1 cellular context compared by ENCODE assay signal in the genomic region with DNA sequence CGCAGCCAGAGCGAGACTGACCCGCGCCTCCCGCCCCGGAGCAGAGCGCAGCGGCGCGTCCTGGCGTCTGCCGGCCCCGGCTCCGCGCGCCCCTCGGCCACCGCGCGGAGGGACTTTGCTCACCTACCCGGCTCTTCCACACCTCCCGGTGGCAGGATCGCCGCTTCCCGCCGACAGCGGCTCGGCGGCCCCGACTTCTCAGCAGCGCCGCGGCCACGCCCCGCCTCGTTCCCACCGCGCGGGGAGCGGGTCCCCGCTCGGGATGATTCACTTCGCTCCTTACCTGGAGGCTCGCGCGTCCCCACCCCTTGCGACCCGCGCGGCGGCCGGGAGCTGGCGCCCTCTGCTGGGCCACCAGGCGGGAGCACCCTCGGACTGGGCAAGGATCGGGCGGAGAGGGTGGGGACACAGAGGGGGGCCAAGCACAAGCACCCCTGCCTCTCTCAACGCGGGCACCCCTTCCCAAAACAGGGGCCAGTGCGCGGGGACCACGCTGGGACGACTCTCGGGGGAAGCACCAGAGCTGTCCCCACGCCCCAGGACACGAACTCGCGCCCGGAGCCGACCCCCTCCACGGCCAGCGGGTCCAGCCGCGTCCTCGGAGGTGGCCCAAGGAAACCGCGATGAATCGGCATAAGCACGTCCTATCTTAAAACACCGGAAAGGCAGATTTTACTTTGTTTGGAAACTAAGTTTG.
TF ChIP-seq lines count a peak whose summit lies in the region.

No MANE protein-coding gene starts in this region.

TF ChIP-seq in WTC11, 78 proteins besides CTCF, POLR2A, EP300 and RAD21 (continued from another document and continues in another):
- TF ChIP-seq, protein P1, sequence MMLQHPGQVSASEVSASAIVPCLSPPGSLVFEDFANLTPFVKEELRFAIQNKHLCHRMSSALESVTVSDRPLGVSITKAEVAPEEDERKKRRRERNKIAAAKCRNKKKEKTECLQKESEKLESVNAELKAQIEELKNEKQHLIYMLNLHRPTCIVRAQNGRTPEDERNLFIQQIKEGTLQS (CRISPR knock-in tag; conservative IDR thresholded peaks at IDR 0.05) = no peak
- TF ChIP-seq, protein P2, sequence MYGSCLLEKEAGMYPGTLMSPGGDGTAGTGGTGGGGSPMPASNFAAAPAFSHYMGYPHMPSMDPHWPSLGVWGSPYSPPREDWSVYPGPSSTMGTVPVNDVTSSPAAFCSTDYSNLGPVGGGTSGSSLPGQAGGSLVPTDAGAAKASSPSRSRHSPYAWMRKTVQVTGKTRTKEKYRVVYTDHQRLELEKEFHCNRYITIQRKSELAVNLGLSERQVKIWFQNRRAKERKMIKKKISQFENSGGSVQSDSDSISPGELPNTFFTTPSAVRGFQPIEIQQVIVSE (CRISPR knock-in tag; IDR thresholded peaks at IDR 0.05; ENCODE audit: borderline replicate concordance) = no peak
- TF ChIP-seq HMGA2 (CRISPR knock-in tag; IDR thresholded peaks at IDR 0.05) = no peak
- TF ChIP-seq NFE2L1 (CRISPR knock-in tag; IDR thresholded peaks at IDR 0.05) = no peak
- TF ChIP-seq PRRX2 (CRISPR knock-in tag; IDR thresholded peaks at IDR 0.05) = no peak
- no peak for TF ChIP-seq ZNF423 (CRISPR knock-in tag; IDR thresholded peaks at IDR 0.05)
- TF ChIP-seq RELA (CRISPR knock-in tag; IDR thresholded peaks at IDR 0.05; ENCODE audit: borderline replicate concordance) = no peak
- TF ChIP-seq, protein P3, sequence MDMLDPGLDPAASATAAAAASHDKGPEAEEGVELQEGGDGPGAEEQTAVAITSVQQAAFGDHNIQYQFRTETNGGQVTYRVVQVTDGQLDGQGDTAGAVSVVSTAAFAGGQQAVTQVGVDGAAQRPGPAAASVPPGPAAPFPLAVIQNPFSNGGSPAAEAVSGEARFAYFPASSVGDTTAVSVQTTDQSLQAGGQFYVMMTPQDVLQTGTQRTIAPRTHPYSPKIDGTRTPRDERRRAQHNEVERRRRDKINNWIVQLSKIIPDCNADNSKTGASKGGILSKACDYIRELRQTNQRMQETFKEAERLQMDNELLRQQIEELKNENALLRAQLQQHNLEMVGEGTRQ (CRISPR knock-in tag; IDR thresholded peaks at IDR 0.05) = peak; percentile 38
- TF ChIP-seq TCF7 (CRISPR knock-in tag; IDR thresholded peaks at IDR 0.05; ENCODE audit: low read depth) = no peak
- TF ChIP-seq, protein P4, sequence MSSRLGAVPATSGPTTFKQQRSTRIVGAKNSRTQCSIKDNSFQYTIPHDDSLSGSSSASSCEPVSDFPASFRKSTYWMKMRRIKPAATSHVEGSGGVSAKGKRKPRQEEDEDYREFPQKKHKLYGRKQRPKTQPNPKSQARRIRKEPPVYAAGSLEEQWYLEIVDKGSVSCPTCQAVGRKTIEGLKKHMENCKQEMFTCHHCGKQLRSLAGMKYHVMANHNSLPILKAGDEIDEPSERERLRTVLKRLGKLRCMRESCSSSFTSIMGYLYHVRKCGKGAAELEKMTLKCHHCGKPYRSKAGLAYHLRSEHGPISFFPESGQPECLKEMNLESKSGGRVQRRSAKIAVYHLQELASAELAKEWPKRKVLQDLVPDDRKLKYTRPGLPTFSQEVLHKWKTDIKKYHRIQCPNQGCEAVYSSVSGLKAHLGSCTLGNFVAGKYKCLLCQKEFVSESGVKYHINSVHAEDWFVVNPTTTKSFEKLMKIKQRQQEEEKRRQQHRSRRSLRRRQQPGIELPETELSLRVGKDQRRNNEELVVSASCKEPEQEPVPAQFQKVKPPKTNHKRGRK (CRISPR knock-in tag; IDR thresholded peaks at IDR 0.05; ENCODE audit: borderline replicate concordance) = no peak
- TF ChIP-seq, protein P5, sequence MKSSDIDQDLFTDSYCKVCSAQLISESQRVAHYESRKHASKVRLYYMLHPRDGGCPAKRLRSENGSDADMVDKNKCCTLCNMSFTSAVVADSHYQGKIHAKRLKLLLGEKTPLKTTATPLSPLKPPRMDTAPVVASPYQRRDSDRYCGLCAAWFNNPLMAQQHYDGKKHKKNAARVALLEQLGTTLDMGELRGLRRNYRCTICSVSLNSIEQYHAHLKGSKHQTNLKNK (CRISPR knock-in tag; IDR thresholded peaks at IDR 0.05) = no peak
- TF ChIP-seq CREM (CRISPR knock-in tag; IDR thresholded peaks at IDR 0.05) = no peak
- TF ChIP-seq CBFB (CRISPR knock-in tag; IDR thresholded peaks at IDR 0.05; ENCODE audit: low read depth) = no peak
- TF ChIP-seq, protein P6, sequence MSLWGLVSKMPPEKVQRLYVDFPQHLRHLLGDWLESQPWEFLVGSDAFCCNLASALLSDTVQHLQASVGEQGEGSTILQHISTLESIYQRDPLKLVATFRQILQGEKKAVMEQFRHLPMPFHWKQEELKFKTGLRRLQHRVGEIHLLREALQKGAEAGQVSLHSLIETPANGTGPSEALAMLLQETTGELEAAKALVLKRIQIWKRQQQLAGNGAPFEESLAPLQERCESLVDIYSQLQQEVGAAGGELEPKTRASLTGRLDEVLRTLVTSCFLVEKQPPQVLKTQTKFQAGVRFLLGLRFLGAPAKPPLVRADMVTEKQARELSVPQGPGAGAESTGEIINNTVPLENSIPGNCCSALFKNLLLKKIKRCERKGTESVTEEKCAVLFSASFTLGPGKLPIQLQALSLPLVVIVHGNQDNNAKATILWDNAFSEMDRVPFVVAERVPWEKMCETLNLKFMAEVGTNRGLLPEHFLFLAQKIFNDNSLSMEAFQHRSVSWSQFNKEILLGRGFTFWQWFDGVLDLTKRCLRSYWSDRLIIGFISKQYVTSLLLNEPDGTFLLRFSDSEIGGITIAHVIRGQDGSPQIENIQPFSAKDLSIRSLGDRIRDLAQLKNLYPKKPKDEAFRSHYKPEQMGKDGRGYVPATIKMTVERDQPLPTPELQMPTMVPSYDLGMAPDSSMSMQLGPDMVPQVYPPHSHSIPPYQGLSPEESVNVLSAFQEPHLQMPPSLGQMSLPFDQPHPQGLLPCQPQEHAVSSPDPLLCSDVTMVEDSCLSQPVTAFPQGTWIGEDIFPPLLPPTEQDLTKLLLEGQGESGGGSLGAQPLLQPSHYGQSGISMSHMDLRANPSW (CRISPR knock-in tag; conservative IDR thresholded peaks at IDR 0.05; ENCODE audit: low read depth) = no peak
- peak; percentile 53; the same call in 1 of the 2 replicates for TF ChIP-seq ZNF263 (CRISPR knock-in tag; IDR thresholded peaks at IDR 0.05; ENCODE audit: low read depth)
- TF ChIP-seq, protein P7, sequence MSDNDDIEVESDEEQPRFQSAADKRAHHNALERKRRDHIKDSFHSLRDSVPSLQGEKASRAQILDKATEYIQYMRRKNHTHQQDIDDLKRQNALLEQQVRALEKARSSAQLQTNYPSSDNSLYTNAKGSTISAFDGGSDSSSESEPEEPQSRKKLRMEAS (CRISPR knock-in tag; IDR thresholded peaks at IDR 0.05) = peak; percentile 48
- TF ChIP-seq, protein P8, sequence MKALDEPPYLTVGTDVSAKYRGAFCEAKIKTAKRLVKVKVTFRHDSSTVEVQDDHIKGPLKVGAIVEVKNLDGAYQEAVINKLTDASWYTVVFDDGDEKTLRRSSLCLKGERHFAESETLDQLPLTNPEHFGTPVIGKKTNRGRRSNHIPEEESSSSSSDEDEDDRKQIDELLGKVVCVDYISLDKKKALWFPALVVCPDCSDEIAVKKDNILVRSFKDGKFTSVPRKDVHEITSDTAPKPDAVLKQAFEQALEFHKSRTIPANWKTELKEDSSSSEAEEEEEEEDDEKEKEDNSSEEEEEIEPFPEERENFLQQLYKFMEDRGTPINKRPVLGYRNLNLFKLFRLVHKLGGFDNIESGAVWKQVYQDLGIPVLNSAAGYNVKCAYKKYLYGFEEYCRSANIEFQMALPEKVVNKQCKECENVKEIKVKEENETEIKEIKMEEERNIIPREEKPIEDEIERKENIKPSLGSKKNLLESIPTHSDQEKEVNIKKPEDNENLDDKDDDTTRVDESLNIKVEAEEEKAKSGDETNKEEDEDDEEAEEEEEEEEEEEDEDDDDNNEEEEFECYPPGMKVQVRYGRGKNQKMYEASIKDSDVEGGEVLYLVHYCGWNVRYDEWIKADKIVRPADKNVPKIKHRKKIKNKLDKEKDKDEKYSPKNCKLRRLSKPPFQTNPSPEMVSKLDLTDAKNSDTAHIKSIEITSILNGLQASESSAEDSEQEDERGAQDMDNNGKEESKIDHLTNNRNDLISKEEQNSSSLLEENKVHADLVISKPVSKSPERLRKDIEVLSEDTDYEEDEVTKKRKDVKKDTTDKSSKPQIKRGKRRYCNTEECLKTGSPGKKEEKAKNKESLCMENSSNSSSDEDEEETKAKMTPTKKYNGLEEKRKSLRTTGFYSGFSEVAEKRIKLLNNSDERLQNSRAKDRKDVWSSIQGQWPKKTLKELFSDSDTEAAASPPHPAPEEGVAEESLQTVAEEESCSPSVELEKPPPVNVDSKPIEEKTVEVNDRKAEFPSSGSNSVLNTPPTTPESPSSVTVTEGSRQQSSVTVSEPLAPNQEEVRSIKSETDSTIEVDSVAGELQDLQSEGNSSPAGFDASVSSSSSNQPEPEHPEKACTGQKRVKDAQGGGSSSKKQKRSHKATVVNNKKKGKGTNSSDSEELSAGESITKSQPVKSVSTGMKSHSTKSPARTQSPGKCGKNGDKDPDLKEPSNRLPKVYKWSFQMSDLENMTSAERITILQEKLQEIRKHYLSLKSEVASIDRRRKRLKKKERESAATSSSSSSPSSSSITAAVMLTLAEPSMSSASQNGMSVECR (CRISPR knock-in tag; IDR thresholded peaks at IDR 0.05; ENCODE audit: borderline replicate concordance) = 0 out of 2 replicates have a peak, but pooled peaks have one; percentile 67
- no peak for TF ChIP-seq ZNF671 (CRISPR knock-in tag; IDR thresholded peaks at IDR 0.05)
- TF ChIP-seq, protein P9, sequence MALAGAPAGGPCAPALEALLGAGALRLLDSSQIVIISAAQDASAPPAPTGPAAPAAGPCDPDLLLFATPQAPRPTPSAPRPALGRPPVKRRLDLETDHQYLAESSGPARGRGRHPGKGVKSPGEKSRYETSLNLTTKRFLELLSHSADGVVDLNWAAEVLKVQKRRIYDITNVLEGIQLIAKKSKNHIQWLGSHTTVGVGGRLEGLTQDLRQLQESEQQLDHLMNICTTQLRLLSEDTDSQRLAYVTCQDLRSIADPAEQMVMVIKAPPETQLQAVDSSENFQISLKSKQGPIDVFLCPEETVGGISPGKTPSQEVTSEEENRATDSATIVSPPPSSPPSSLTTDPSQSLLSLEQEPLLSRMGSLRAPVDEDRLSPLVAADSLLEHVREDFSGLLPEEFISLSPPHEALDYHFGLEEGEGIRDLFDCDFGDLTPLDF (CRISPR knock-in tag; IDR thresholded peaks at IDR 0.05) = no peak
- no peak for TF ChIP-seq ZNF317 (CRISPR knock-in tag; IDR thresholded peaks at IDR 0.05; ENCODE audit: borderline replicate concordance, low read depth)
- no peak for TF ChIP-seq NR3C1 (CRISPR knock-in tag; conservative IDR thresholded peaks at IDR 0.05; ENCODE audit: low read depth)
- TF ChIP-seq, protein P10, sequence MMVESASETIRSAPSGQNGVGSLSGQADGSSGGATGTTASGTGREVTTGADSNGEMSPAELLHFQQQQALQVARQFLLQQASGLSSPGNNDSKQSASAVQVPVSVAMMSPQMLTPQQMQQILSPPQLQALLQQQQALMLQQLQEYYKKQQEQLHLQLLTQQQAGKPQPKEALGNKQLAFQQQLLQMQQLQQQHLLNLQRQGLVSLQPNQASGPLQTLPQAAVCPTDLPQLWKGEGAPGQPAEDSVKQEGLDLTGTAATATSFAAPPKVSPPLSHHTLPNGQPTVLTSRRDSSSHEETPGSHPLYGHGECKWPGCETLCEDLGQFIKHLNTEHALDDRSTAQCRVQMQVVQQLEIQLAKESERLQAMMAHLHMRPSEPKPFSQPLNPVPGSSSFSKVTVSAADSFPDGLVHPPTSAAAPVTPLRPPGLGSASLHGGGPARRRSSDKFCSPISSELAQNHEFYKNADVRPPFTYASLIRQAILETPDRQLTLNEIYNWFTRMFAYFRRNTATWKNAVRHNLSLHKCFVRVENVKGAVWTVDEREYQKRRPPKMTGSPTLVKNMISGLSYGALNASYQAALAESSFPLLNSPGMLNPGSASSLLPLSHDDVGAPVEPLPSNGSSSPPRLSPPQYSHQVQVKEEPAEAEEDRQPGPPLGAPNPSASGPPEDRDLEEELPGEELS (CRISPR knock-in tag; IDR thresholded peaks at IDR 0.05) = no peak
- no peak for TF ChIP-seq EMX1 (CRISPR knock-in tag; IDR thresholded peaks at IDR 0.05)
- TF ChIP-seq TP53 (CRISPR knock-in tag; IDR thresholded peaks at IDR 0.05) = no peak
- TF ChIP-seq NR2C2 (CRISPR knock-in tag; IDR thresholded peaks at IDR 0.05) = no peak; the same call in 1 of the 2 replicates
- no peak for TF ChIP-seq MXD4 (CRISPR knock-in tag; IDR thresholded peaks at IDR 0.05; ENCODE audit: borderline replicate concordance)
- TF ChIP-seq FOXJ3 (CRISPR knock-in tag; IDR thresholded peaks at IDR 0.05; ENCODE audit: borderline replicate concordance) = no peak
- TF ChIP-seq ZNF416 (CRISPR knock-in tag; IDR thresholded peaks at IDR 0.05) = no peak
- TF ChIP-seq NR1H2 (CRISPR knock-in tag; IDR thresholded peaks at IDR 0.05) = no peak
- TF ChIP-seq RORB (CRISPR knock-in tag; IDR thresholded peaks at IDR 0.05) = no peak
- TF ChIP-seq, protein P11, sequence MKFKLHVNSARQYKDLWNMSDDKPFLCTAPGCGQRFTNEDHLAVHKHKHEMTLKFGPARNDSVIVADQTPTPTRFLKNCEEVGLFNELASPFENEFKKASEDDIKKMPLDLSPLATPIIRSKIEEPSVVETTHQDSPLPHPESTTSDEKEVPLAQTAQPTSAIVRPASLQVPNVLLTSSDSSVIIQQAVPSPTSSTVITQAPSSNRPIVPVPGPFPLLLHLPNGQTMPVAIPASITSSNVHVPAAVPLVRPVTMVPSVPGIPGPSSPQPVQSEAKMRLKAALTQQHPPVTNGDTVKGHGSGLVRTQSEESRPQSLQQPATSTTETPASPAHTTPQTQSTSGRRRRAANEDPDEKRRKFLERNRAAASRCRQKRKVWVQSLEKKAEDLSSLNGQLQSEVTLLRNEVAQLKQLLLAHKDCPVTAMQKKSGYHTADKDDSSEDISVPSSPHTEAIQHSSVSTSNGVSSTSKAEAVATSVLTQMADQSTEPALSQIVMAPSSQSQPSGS (CRISPR knock-in tag; IDR thresholded peaks at IDR 0.05; ENCODE audit: borderline replicate concordance, low read depth) = no peak
- no peak for TF ChIP-seq TEAD4 (CRISPR knock-in tag; IDR thresholded peaks at IDR 0.05)
- no peak for TF ChIP-seq GTF2I (CRISPR knock-in tag; conservative IDR thresholded peaks at IDR 0.05)
- peak; percentile 29; the same call in 1 of the 2 replicates for TF ChIP-seq ETV6 (CRISPR knock-in tag; IDR thresholded peaks at IDR 0.05)
- no peak for TF ChIP-seq TEAD1 (CRISPR knock-in tag; IDR thresholded peaks at IDR 0.05)
- TF ChIP-seq, protein P12, sequence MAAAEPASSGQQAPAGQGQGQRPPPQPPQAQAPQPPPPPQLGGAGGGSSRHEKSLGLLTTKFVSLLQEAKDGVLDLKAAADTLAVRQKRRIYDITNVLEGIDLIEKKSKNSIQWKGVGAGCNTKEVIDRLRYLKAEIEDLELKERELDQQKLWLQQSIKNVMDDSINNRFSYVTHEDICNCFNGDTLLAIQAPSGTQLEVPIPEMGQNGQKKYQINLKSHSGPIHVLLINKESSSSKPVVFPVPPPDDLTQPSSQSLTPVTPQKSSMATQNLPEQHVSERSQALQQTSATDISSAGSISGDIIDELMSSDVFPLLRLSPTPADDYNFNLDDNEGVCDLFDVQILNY (CRISPR knock-in tag; IDR thresholded peaks at IDR 0.05) = no peak
- TF ChIP-seq GRHL2 (CRISPR knock-in tag; IDR thresholded peaks at IDR 0.05; ENCODE audit: insufficient replicate concordance, severe bottlenecking) = no peak
- TF ChIP-seq OVOL2 (CRISPR knock-in tag; IDR thresholded peaks at IDR 0.05; ENCODE audit: borderline replicate concordance) = no peak
- TF ChIP-seq, protein P13, sequence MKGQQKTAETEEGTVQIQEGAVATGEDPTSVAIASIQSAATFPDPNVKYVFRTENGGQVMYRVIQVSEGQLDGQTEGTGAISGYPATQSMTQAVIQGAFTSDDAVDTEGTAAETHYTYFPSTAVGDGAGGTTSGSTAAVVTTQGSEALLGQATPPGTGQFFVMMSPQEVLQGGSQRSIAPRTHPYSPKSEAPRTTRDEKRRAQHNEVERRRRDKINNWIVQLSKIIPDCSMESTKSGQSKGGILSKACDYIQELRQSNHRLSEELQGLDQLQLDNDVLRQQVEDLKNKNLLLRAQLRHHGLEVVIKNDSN (CRISPR knock-in tag; IDR thresholded peaks at IDR 0.05) = no peak
- no peak for TF ChIP-seq ZNF138 (CRISPR knock-in tag; conservative IDR thresholded peaks at IDR 0.05)
